Comparison of ENCODE assay signal across 28 cellular contexts in genomic region chr2:167853717-167854116, GRCh38.
"Had no signal": no experiment of that assay in that cellular context is flagged by ENCODE, and none has a peak within 500 bp of the region (broad histone marks: within the 10 kb centered on the region; RNA-seq: fewer than 3 reads in every experiment).

No MANE protein-coding gene starts in this region.

- H3K27me3 ChIP-seq: stomach, suprapubic skin, testis, thyroid gland, tibial artery, tibial nerve, transverse colon, upper lobe of left lung, upper lobe of right lung, uterus, vagina had no signal

- ATAC-seq: stimulated activated effector memory CD8-positive, alpha-beta T cell treated with anti-CD3 and anti-CD28 coated beads, Interleukin-12 subunit alpha, Interleukin-12 subunit beta, amount 100 ng/mL, for 72 hours; stimulated activated memory B cell treated with anti-CD40 and anti-IgM and Interleukin-4, amounts not matched to agents 10 μg/mL and 1 μg/mL and 100 μg/mL, for 72 hours; stimulated activated naive B cell treated with anti-CD40 and anti-IgM and Interleukin-4, amounts not matched to agents 10 μg/mL and 1 μg/mL and 100 μg/mL, for 72 hours; stimulated activated naive CD8-positive, alpha-beta T cell treated with anti-CD3 and anti-CD28 coated beads, Interleukin-15, amount 100 ng/mL, for 72 hours; stimulated activated naive CD8-positive, alpha-beta T cell treated with anti-CD3 and anti-CD28 coated beads, Interleukin-15, Interleukin-2, amounts not matched to agents 100 U/mL and 50 U/mL, for 24 hours; upper lobe of right lung had no signal

- H3K27ac Mint-ChIP-seq: stimulated activated effector memory CD8-positive, alpha-beta T cell treated with anti-CD3 and anti-CD28 coated beads, Interleukin-12 subunit alpha, Interleukin-12 subunit beta, amount 100 ng/mL, for 72 hours; stimulated activated memory B cell treated with anti-CD40 and anti-IgM and Interleukin-4, amounts not matched to agents 10 μg/mL and 1 μg/mL and 100 μg/mL, for 72 hours; stimulated activated naive B cell treated with anti-CD40 and anti-IgM and Interleukin-4, amounts not matched to agents 10 μg/mL and 1 μg/mL and 100 μg/mL, for 72 hours; stimulated activated naive CD8-positive, alpha-beta T cell treated with anti-CD3 and anti-CD28 coated beads, Interleukin-15, Interleukin-2, amounts not matched to agents 100 ng/mL and 50 ng/mL, for 24 hours; type B pancreatic cell had no signal

- H3K27ac ChIP-seq: stomach, suprapubic skin, testis, thoracic aorta, thyroid gland, tibial artery, tibial nerve, transverse colon, upper lobe of left lung, upper lobe of right lung, uterus, vagina had no signal

- H3K4me1 Mint-ChIP-seq: stimulated activated effector memory CD8-positive, alpha-beta T cell treated with anti-CD3 and anti-CD28 coated beads, Interleukin-12 subunit alpha, Interleukin-12 subunit beta, amount 100 ng/mL, for 72 hours; stimulated activated memory B cell treated with anti-CD40 and anti-IgM and Interleukin-4, amounts not matched to agents 10 μg/mL and 1 μg/mL and 100 μg/mL, for 72 hours; stimulated activated naive B cell treated with anti-CD40 and anti-IgM and Interleukin-4, amounts not matched to agents 10 μg/mL and 1 μg/mL and 100 μg/mL, for 72 hours; stimulated activated naive CD8-positive, alpha-beta T cell treated with anti-CD3 and anti-CD28 coated beads, Interleukin-15, amount 100 ng/mL, for 72 hours had no signal

- H3K4me3 Mint-ChIP-seq: stimulated activated effector memory CD8-positive, alpha-beta T cell treated with anti-CD3 and anti-CD28 coated beads, Interleukin-12 subunit alpha, Interleukin-12 subunit beta, amount 100 ng/mL, for 72 hours; stimulated activated memory B cell treated with anti-CD40 and anti-IgM and Interleukin-4, amounts not matched to agents 10 μg/mL and 1 μg/mL and 100 μg/mL, for 72 hours; stimulated activated naive B cell treated with anti-CD40 and anti-IgM and Interleukin-4, amounts not matched to agents 10 μg/mL and 1 μg/mL and 100 μg/mL, for 72 hours; stimulated activated naive CD8-positive, alpha-beta T cell treated with anti-CD3 and anti-CD28 coated beads, Interleukin-15, amount 100 ng/mL, for 72 hours; stimulated activated naive CD8-positive, alpha-beta T cell treated with anti-CD3 and anti-CD28 coated beads, Interleukin-15, Interleukin-2, amounts not matched to agents 100 ng/mL and 50 ng/mL, for 24 hours; type B pancreatic cell had no signal

- H3K36me3 Mint-ChIP-seq: stimulated activated effector memory CD8-positive, alpha-beta T cell treated with anti-CD3 and anti-CD28 coated beads, Interleukin-12 subunit alpha, Interleukin-12 subunit beta, amount 100 ng/mL, for 72 hours; stimulated activated memory B cell treated with anti-CD40 and anti-IgM and Interleukin-4, amounts not matched to agents 10 μg/mL and 1 μg/mL and 100 μg/mL, for 72 hours; stimulated activated naive B cell treated with anti-CD40 and anti-IgM and Interleukin-4, amounts not matched to agents 10 μg/mL and 1 μg/mL and 100 μg/mL, for 72 hours; type B pancreatic cell had no signal

- H3K9me3 ChIP-seq: stomach, suprapubic skin, testis, thoracic aorta, thyroid gland, tibial artery, upper lobe of left lung, upper lobe of right lung, uterus, vagina had no signal

- H3K9me3 Mint-ChIP-seq: stimulated activated effector memory CD8-positive, alpha-beta T cell treated with anti-CD3 and anti-CD28 coated beads, Interleukin-12 subunit alpha, Interleukin-12 subunit beta, amount 100 ng/mL, for 72 hours; stimulated activated naive CD8-positive, alpha-beta T cell treated with anti-CD3 and anti-CD28 coated beads, Interleukin-15, Interleukin-2, amounts not matched to agents 100 ng/mL and 50 ng/mL, for 24 hours had no signal

- H3K27me3 Mint-ChIP-seq: stimulated activated memory B cell treated with anti-CD40 and anti-IgM and Interleukin-4, amounts not matched to agents 10 μg/mL and 1 μg/mL and 100 μg/mL, for 72 hours; type B pancreatic cell had no signal

- H3K4me1 ChIP-seq: stomach, suprapubic skin, testis, thyroid gland, transverse colon, upper lobe of left lung, upper lobe of right lung, uterus, vagina had no signal

- FAIRE-seq: urothelium cell line had no signal

- H3K4me3 ChIP-seq: stomach, suprapubic skin, testis, thoracic aorta, thyroid gland, tibial artery, tibial nerve, transverse colon, upper lobe of left lung, upper lobe of right lung, uterus, vagina had no signal

- H3K36me3 ChIP-seq: stomach, suprapubic skin, thoracic aorta, thyroid gland, tibial artery, tibial nerve, transverse colon, upper lobe of left lung, upper lobe of right lung, uterus, vagina had no signal

- DNase-seq: stimulated activated CD4-positive, alpha-beta T cell treated with anti-CD3 and anti-CD28 coated beads, Interleukin-2, amount 100 ng/mL, for 48 hours; stimulated activated CD4-positive, alpha-beta T cell treated with anti-CD3 and anti-CD28 coated beads, Interleukin-4, amount 100 ng/mL, for 1 hour; stimulated activated CD4-positive, alpha-beta T cell treated with anti-CD3 and anti-CD28 coated beads, Interleukin-4, amount 100 ng/mL, for 24 hours; stimulated activated CD8-positive, alpha-beta memory T cell treated with anti-CD3 and anti-CD28 coated beads, Interleukin-4, amount 100 ng/mL, for 48 hours; stimulated activated naive B cell treated with anti-CD40 and anti-IgM and Interleukin-4, amounts not matched to agents 10 μg/mL and 1 μg/mL and 100 μg/mL, for 72 hours; stimulated activated naive CD4-positive, alpha-beta T cell; stimulated activated naive CD4-positive, alpha-beta T cell treated with Interleukin-2 at 50 U/mL for 16 hours; stimulated activated naive CD8-positive, alpha-beta T cell treated with anti-CD3 and anti-CD28 coated beads, Interleukin-15, amount 100 ng/mL, for 72 hours; stimulated activated naive CD8-positive, alpha-beta T cell treated with anti-CD3 and anti-CD28 coated beads, Interleukin-15, Interleukin-2, amounts not matched to agents 100 U/mL and 50 U/mL, for 24 hours; stomach; substantia nigra; testis; thyroid gland; tibial artery; transverse colon; trophoblast cell; upper lobe of left lung; upper lobe of right lung; uterus had no signal
